In the genomic region with DNA sequence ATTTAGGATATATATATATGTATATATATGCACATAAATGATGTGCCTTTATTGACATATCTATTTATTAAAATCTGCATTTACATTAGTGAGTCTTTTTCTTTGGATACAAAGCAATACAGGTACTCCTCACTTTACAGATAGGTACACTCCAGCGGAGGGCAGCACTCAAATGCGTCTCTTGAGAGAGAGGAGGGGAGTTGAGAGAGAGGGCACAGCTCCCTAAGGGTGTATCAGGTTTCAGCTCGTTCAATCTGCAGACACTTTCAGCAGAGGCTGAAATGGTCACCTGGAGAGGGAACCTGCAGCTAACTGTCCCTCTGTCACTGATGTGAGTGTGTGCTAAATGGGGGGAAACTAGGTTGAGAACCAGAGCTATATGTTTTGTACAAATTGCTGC, we compare ENCODE assay signal across 14 cellular contexts. TPM values are rescaled to one million over a fixed set of nuclear protein-coding genes. Genes with fewer than 3 reads are reported as not detected.
A peak's percentile ranks its signal among the peaks of the same experiment; 100 is the strongest.
DNase-seq lines count a peak whose midpoint lies in the region; ATAC-seq and TF ChIP-seq lines count a peak whose summit lies in the region.
"Had no signal": no experiment of that assay in that cellular context is flagged by ENCODE, and none has a peak within 500 bp of the region (broad histone marks: within the 10 kb centered on the region; RNA-seq: fewer than 3 reads in every experiment).

No MANE protein-coding gene starts in this region.

- H3F3A ChIP-seq in GM23338 (replicated peaks; ENCODE audit: low read depth): no peaks in the 10 kb centered on the region

- no peak overlapping the region for H2AFZ ChIP-seq in GM23338

- H3K36me3 ChIP-seq in GM23338 (ENCODE audit: insufficient read depth) (no peaks in the 10 kb centered on the region), iPS DF 6.9 (ENCODE audit: control insufficient read depth, insufficient read depth, low read length) (no peaks in the 10 kb centered on the region)

- H3K4me1 ChIP-seq in GM23338 (ENCODE audit: insufficient read depth) (peaks cover 5% of the 10 kb centered on the region; the same call in 1 of the 2 replicates), iPS DF 6.9 (ENCODE audit: control insufficient read depth, insufficient read depth, low read length) (peaks cover 4% of the 10 kb centered on the region; the same call in 1 of the 2 replicates)

- DNase-seq in GM23338 (ENCODE audit: low spot score) (peak; percentile 80), NCI-H1105 treated with DMSO at 0.1 percent for 48 hours (lab: John Stamatoyannopoulos, UW) (peak; percentile 17), NCI-H510A (lab: John Stamatoyannopoulos, UW) (peak; percentile 35), iPS DF 6.9 (ENCODE audit: low read depth, low spot score) (peak; percentile 41), GM20000 (ENCODE audit: low spot score) (no peak), epidermal melanocyte (ENCODE audit: insufficient read length, low spot score) (no peak)
- DNase-seq in T-helper 2 cell treated with Interferon-gamma antibody and Interleukin-4, amounts not matched to agents 5 μg/mL and 100 μg/mL, for 36 hours (ENCODE audit: low spot score): no peak
- DNase-seq: activated CD4-positive, alpha-beta T cell treated with anti-CD3 and anti-CD28 coated beads, Interleukin-2, amount 10 ng/mL, durations not matched to agents 7 days and 5 days; hippocampal formation; stimulated activated CD4-positive, alpha-beta T cell treated with anti-CD3 and anti-CD28 coated beads, Interleukin-15, amount 100 ng/mL, for 24 hours had no signal

- H3K27ac ChIP-seq in GM23338 (ENCODE audit: low read depth) (no peak overlapping the region), iPS DF 6.9 (ENCODE audit: low read length) (no peak overlapping the region)

- H3K4me3 ChIP-seq in GM23338 (no peak overlapping the region), iPS DF 6.9 (ENCODE audit: low read length) (no peak overlapping the region)

- peak; percentile 40 to 67 for TF ChIP-seq CTCF in GM23338 (conservative IDR thresholded peaks at IDR 0.05; ENCODE audit: low read depth in 2 of 2)
- no peak for TF ChIP-seq CTCF in GM20000 (IDR thresholded peaks at IDR 0.05; ENCODE audit: extremely low read depth, missing control alignments)

- H3K9me2 ChIP-seq in GM23338 (ENCODE audit: insufficient read depth): no peaks in the 10 kb centered on the region

- no peak overlapping the region for H3K27ac Mint-ChIP-seq in GM23338
- H3K27ac Mint-ChIP-seq in T-helper 2 cell treated with Interferon-gamma antibody and Interleukin-4, amounts not matched to agents 5 μg/mL and 100 μg/mL, for 36 hours: no peak overlapping the region
- H3K27ac Mint-ChIP-seq: activated CD4-positive, alpha-beta T cell treated with anti-CD3 and anti-CD28 coated beads, Interleukin-2, amount 10 ng/mL, durations not matched to agents 7 days and 5 days had no signal

- no peaks in the 10 kb centered on the region for H4K20me1 ChIP-seq in GM23338 (replicated peaks; ENCODE audit: insufficient read depth)

- H3K4me3 Mint-ChIP-seq in GM23338: no peak overlapping the region
- H3K4me3 Mint-ChIP-seq in T-helper 2 cell treated with Interferon-gamma antibody and Interleukin-4, amounts not matched to agents 5 μg/mL and 100 μg/mL, for 36 hours: no peak overlapping the region
- H3K4me3 Mint-ChIP-seq: activated CD4-positive, alpha-beta T cell treated with anti-CD3 and anti-CD28 coated beads, Interleukin-2, amount 10 ng/mL, durations not matched to agents 7 days and 5 days had no signal

- peaks cover 13% of the 10 kb centered on the region for H3K9me3 Mint-ChIP-seq in GM23338
- no peaks in the 10 kb centered on the region for H3K9me3 Mint-ChIP-seq in T-helper 2 cell treated with Interferon-gamma antibody and Interleukin-4, amounts not matched to agents 5 μg/mL and 100 μg/mL, for 36 hours
- H3K9me3 Mint-ChIP-seq: activated CD4-positive, alpha-beta T cell treated with anti-CD3 and anti-CD28 coated beads, Interleukin-2, amount 10 ng/mL, durations not matched to agents 7 days and 5 days had no signal

- H3K79me2 ChIP-seq in GM23338 (replicated peaks; ENCODE audit: insufficient read depth): no peaks in the 10 kb centered on the region

- peak; percentile 98 for ATAC-seq in GM23338
- ATAC-seq: left lobe of liver had no signal

- H3K4me1 Mint-ChIP-seq in GM23338: peaks cover 10% of the 10 kb centered on the region
- no peaks in the 10 kb centered on the region for H3K4me1 Mint-ChIP-seq in T-helper 2 cell treated with Interferon-gamma antibody and Interleukin-4, amounts not matched to agents 5 μg/mL and 100 μg/mL, for 36 hours (ENCODE audit: low read depth)
- H3K4me1 Mint-ChIP-seq: activated CD4-positive, alpha-beta T cell treated with anti-CD3 and anti-CD28 coated beads, Interleukin-2, amount 10 ng/mL, durations not matched to agents 7 days and 5 days had no signal

- H3K4me2 ChIP-seq in GM23338: peak overlapping the region; percentile 2; the same call in 1 of the 2 replicates

- no peaks in the 10 kb centered on the region; the same call in 2 of the 3 replicates for H3K36me3 Mint-ChIP-seq in GM23338 (ENCODE audit: low read depth)
- H3K36me3 Mint-ChIP-seq in T-helper 2 cell treated with Interferon-gamma antibody and Interleukin-4, amounts not matched to agents 5 μg/mL and 100 μg/mL, for 36 hours (ENCODE audit: low read depth): no peaks in the 10 kb centered on the region

- H3K27me3 Mint-ChIP-seq in GM23338 (ENCODE audit: insufficient read depth, low read depth, poor library complexity): peaks cover 26% of the 10 kb centered on the region
- H3K27me3 Mint-ChIP-seq in T-helper 2 cell treated with Interferon-gamma antibody and Interleukin-4, amounts not matched to agents 5 μg/mL and 100 μg/mL, for 36 hours (ENCODE audit: low read depth): no peaks in the 10 kb centered on the region

- no CpG with 5 or more reads among the region's 3 CpGs for WGBS in iPS DF 6.9 (ENCODE audit: insufficient coverage, insufficient read length)

- H3K9me3 ChIP-seq in iPS DF 6.9 (ENCODE audit: control insufficient read depth, insufficient read depth, low read length): no peaks in the 10 kb centered on the region

- H3K27me3 ChIP-seq in GM23338 (ENCODE audit: insufficient read depth): peaks cover 19% of the 10 kb centered on the region
- H3K27me3 ChIP-seq in iPS DF 6.9 (ENCODE audit: control insufficient read depth, insufficient read depth, low read length): no peaks in the 10 kb centered on the region; the same call in 1 of the 2 replicates

TF ChIP-seq in GM23338, 12 proteins besides CTCF, POLR2A, EP300 and RAD21 (continues in another document):
- TF ChIP-seq, protein P1, sequence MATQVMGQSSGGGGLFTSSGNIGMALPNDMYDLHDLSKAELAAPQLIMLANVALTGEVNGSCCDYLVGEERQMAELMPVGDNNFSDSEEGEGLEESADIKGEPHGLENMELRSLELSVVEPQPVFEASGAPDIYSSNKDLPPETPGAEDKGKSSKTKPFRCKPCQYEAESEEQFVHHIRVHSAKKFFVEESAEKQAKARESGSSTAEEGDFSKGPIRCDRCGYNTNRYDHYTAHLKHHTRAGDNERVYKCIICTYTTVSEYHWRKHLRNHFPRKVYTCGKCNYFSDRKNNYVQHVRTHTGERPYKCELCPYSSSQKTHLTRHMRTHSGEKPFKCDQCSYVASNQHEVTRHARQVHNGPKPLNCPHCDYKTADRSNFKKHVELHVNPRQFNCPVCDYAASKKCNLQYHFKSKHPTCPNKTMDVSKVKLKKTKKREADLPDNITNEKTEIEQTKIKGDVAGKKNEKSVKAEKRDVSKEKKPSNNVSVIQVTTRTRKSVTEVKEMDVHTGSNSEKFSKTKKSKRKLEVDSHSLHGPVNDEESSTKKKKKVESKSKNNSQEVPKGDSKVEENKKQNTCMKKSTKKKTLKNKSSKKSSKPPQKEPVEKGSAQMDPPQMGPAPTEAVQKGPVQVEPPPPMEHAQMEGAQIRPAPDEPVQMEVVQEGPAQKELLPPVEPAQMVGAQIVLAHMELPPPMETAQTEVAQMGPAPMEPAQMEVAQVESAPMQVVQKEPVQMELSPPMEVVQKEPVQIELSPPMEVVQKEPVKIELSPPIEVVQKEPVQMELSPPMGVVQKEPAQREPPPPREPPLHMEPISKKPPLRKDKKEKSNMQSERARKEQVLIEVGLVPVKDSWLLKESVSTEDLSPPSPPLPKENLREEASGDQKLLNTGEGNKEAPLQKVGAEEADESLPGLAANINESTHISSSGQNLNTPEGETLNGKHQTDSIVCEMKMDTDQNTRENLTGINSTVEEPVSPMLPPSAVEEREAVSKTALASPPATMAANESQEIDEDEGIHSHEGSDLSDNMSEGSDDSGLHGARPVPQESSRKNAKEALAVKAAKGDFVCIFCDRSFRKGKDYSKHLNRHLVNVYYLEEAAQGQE (IDR thresholded peaks at IDR 0.05; ENCODE audit: unreplicated experiment): no peak
- TF ChIP-seq, protein P2, sequence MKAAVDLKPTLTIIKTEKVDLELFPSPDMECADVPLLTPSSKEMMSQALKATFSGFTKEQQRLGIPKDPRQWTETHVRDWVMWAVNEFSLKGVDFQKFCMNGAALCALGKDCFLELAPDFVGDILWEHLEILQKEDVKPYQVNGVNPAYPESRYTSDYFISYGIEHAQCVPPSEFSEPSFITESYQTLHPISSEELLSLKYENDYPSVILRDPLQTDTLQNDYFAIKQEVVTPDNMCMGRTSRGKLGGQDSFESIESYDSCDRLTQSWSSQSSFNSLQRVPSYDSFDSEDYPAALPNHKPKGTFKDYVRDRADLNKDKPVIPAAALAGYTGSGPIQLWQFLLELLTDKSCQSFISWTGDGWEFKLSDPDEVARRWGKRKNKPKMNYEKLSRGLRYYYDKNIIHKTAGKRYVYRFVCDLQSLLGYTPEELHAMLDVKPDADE (IDR thresholded peaks at IDR 0.05): no peak
- TF ChIP-seq POLR2AphosphoS5 (IDR thresholded peaks at IDR 0.05; ENCODE audit: low read depth) (no peak), JUNB (IDR thresholded peaks at IDR 0.05; ENCODE audit: unreplicated experiment) (no peak)

RNA-seq across cellular contexts. Expression of a gene that starts 21.5 kb away (rescaled TPM):
- total RNA-seq in GM23338 (2014; rRNA removed; shearing (Covaris generic)): not detected in 2 replicates
- polyA plus RNA-seq in GM23338 (2016; fragmentation: Nextera tagmentation; extraction: Ambion mirVana): not detected in 2 replicates
- total RNA-seq: activated CD4-positive, alpha-beta T cell treated with anti-CD3 and anti-CD28 coated beads, Interleukin-2, amount 10 ng/mL, durations not matched to agents 7 days and 5 days; bronchial epithelial cell; left lobe of liver; myocyte; pulmonary artery endothelial cell had no signal

Comparison
In these comparisons a context has a peak if more than half of its experiments do, and no peak if none do; other contexts are left out.
1. DNase-seq: peak in GM23338 (single experiment), NCI-H1105 treated with DMSO at 0.1 percent for 48 hours (single experiment), NCI-H510A (single experiment) and iPS DF 6.9 (single experiment); none in GM20000 (single experiment), T-helper 2 cell treated with Interferon-gamma antibody and Interleukin-4, amounts not matched to agents 5 μg/mL and 100 μg/mL, for 36 hours (single experiment) and epidermal melanocyte (single experiment).